8 cellular contexts compared by ENCODE assay signal in the genomic region with DNA sequence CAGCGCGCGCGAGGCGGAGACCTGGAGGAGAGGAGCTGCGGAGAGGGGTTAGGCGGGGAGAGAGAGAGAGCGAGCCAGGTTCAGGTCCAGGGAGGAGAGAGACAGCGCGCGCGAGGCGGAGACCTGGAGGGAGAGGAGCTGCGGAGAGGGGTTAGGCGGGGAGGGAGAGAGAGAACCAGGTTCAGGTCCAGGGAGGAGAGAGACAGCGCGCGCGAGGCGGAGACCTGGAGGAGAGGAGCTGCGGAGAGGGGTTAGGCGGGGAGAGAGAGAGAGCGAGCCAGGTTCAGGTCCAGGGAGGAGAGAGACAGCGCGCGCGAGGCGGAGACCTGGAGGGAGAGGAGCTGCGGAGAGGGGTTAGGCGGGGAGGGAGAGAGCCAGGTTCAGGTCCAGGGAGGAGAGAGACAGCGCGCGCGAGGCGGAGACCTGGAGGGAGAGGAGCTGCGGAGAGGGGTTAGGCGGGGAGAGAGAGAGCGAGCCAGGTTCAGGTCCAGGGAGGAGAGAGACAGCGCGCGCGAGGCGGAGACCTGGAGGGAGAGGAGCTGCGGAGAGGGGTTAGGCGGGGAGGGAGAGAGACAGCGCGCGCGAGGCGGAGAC. TPM values are rescaled to one million over a fixed set of nuclear protein-coding genes. Genes with fewer than 3 reads are reported as not detected.
DNase-seq lines count a peak whose midpoint lies in the region; ATAC-seq and TF ChIP-seq lines count a peak whose summit lies in the region.
"Not testable (repeated sequence)": the region's sequence is repeated elsewhere in the genome, so short reads cannot be mapped to it uniquely, and the experiment has no call there.

No MANE protein-coding gene starts in this region.

- H2AK5ac ChIP-seq in H9 (ENCODE audit: insufficient read length, low read length), result not testable (repeated sequence)

- POLR2A ChIA-PET in AG04449 (lab: Yijun Ruan, JAX), result interaction anchor here (1.0 kb wide), 1 partner anchor 429 kb away, joined by 3 read pairs; no protein-coding TSS in a partner anchor
- POLR2A ChIA-PET in PC-3 (lab: Charles Lee; ENCODE audit: unreplicated experiment), result interaction anchor here (0.5 kb wide), 1 partner anchor 140 kb away, joined by 9 read pairs; no protein-coding TSS in a partner anchor

- H3K23ac ChIP-seq in H9 (ENCODE audit: insufficient read length, low read depth, low read length), result not testable (repeated sequence)

- not testable (repeated sequence) for H3K9me3 Mint-ChIP-seq in H9; activated T-helper 1 cell treated with anti-CD3 and anti-CD28 coated beads, Interleukin-12 subunit alpha, Interleukin-12 subunit beta, Interleukin-2, Interleukin-4 antibody, amounts not matched to agents 30 ng/mL and 10 ng/mL and 1 ng/mL, durations not matched to agents 14 hours and 24 hours and 36 hours; natural killer cell

- H3K27ac ChIP-seq in H9 (ENCODE audit: insufficient read length, low read depth, low read length); PC-3 (ENCODE audit: low read length); colonic mucosa; hepatocyte; spleen: not testable (repeated sequence)

- BruUV-seq in PC-3 (replicated peaks; lab: Mats Ljungman, UMichigan), result not testable (repeated sequence)

- not testable (repeated sequence) for H3K4me1 ChIP-seq in H9 (ENCODE audit: insufficient read depth, low read length)
- H3K4me1 ChIP-seq in PC-3 (ENCODE audit: insufficient read depth, low read length) (peaks cover 32% of the 10 kb centered on the region), colonic mucosa (peaks cover 14% of the 10 kb centered on the region), hepatocyte (ENCODE audit: insufficient read depth) (peaks cover 20% of the 10 kb centered on the region), spleen (peaks cover 21 to 52% (median 40%) of the 10 kb centered on the region in 6 donors)

- TF ChIP-seq CTCF in AG04449 (IDR thresholded peaks at IDR 0.05; ENCODE audit: insufficient read depth, low read length, missing control alignments); H9 (conservative IDR thresholded peaks at IDR 0.05); PC-3 (conservative IDR thresholded peaks at IDR 0.05; ENCODE audit: low read depth, low read length); colonic mucosa (IDR thresholded peaks at IDR 0.05); hepatocyte (IDR thresholded peaks at IDR 0.05; ENCODE audit: poor library complexity); natural killer cell (IDR thresholded peaks at IDR 0.05); spleen (IDR thresholded peaks at IDR 0.05 in 8 of 11, conservative IDR thresholded peaks at IDR 0.05 in 3 of 11): not testable (repeated sequence)

- H3K4me2 ChIP-seq in H9 (ENCODE audit: insufficient read depth, insufficient read length, low read length) (peak overlapping the region; percentile 63), PC-3 (ENCODE audit: low read length) (peak overlapping the region; percentile 99), hepatocyte (peak overlapping the region; percentile 100)

- H3K79me1 ChIP-seq in H9 (ENCODE audit: insufficient read depth, low read depth, low read length, poor library complexity, severe bottlenecking), result not testable (repeated sequence)

- H2BK12ac ChIP-seq in H9 (ENCODE audit: insufficient read length, low read depth, low read length), result not testable (repeated sequence)

- H3K36me3 ChIP-seq in PC-3 (ENCODE audit: low read depth, low read length); colonic mucosa; hepatocyte (replicated peaks; ENCODE audit: insufficient read depth, low read depth): not testable (repeated sequence)
- H3K36me3 ChIP-seq in spleen, result peaks cover 0 to 19% (median 0%) of the 10 kb centered on the region in 6 donors

- DNase-seq in AG04449 (ENCODE audit: low read depth, low spot score); H9; PC-3; activated T-helper 1 cell treated with anti-CD3 and anti-CD28 coated beads, Interleukin-12 subunit alpha, Interleukin-12 subunit beta, Interleukin-2, Interleukin-4 antibody, amounts not matched to agents 30 ng/mL and 10 ng/mL and 1 ng/mL, durations not matched to agents 14 hours and 24 hours and 36 hours (ENCODE audit: low spot score); colonic mucosa; hepatocyte (ENCODE audit: low spot score); natural killer cell: not testable (repeated sequence)
- DNase-seq in spleen, result peak; percentile 40

- not testable (repeated sequence) for H3K36me3 Mint-ChIP-seq in H9 (ENCODE audit: insufficient read depth in 1 of 3, low read depth in 3 of 3); natural killer cell
- H3K36me3 Mint-ChIP-seq in activated T-helper 1 cell treated with anti-CD3 and anti-CD28 coated beads, Interleukin-12 subunit alpha, Interleukin-12 subunit beta, Interleukin-2, Interleukin-4 antibody, amounts not matched to agents 30 ng/mL and 10 ng/mL and 1 ng/mL, durations not matched to agents 14 hours and 24 hours and 36 hours (ENCODE audit: low read depth), result peaks cover 11% of the 10 kb centered on the region

- not testable (repeated sequence) for H4K8ac ChIP-seq in H9 (replicated peaks; ENCODE audit: insufficient read length, low read depth, low read length)

- not testable (repeated sequence) for H3K56ac ChIP-seq in H9 (ENCODE audit: insufficient read length, low read depth, low read length)

- intact Hi-C loops in PC-3 (cut with micrococcal nuclease), result loop anchor here (10.0 kb wide), 1 partner anchor 140 kb away; a partner anchor contains a TSS
- intact Hi-C loops in activated T-helper 1 cell treated with anti-CD3 and anti-CD28 coated beads, Interleukin-12 subunit alpha, Interleukin-12 subunit beta, Interleukin-2, Interleukin-4 antibody, amounts not matched to agents 30 ng/mL and 10 ng/mL and 1 ng/mL, durations not matched to agents 14 hours and 24 hours and 36 hours (cut with micrococcal nuclease), result loop anchor here (5.0 to 10.0 kb wide), 3 partner anchors 218 to 1320 kb away; a partner anchor contains a TSS
- intact Hi-C loops in colonic mucosa (cut with DNase I), result loop anchor here (10.0 kb wide), 1 partner anchor 140 kb away; a partner anchor contains a TSS
- intact Hi-C loops in natural killer cell (cut with micrococcal nuclease); spleen (cut with DNase I; ENCODE audit: low total_unique reads): not testable (repeated sequence)

- H4K20me1 ChIP-seq in H9 (ENCODE audit: control insufficient read depth, insufficient read depth, insufficient read length); PC-3 (ENCODE audit: low read length); hepatocyte (ENCODE audit: insufficient read depth, poor library complexity, severe bottlenecking): not testable (repeated sequence)

- CTCF ChIA-PET in AG04449 (lab: Yijun Ruan, JAX) (interaction anchor here (1.2 to 3.4 kb wide), 2 partner anchors 28 to 158 kb away, joined by 4 to 17 read pairs; no protein-coding TSS in a partner anchor), PC-3 (lab: Charles Lee) (interaction anchor here (1.1 kb wide), 1 partner anchor 27 kb away, joined by 9 read pairs; no protein-coding TSS in a partner anchor)

- not testable (repeated sequence) for ATAC-seq in PC-3, natural killer cell

- not testable (repeated sequence) for H3K9ac ChIP-seq in H9 (ENCODE audit: extremely low read depth, insufficient read length, low read length); colonic mucosa (ENCODE audit: low read depth in 2 of 2, low read length in 2 of 2)
- H3K9ac ChIP-seq in PC-3 (ENCODE audit: low read length), result peak overlapping the region; percentile 77

- H2AFZ ChIP-seq in H9 (ENCODE audit: low read length); hepatocyte: not testable (repeated sequence)
- H2AFZ ChIP-seq in PC-3 (ENCODE audit: low read length), result peak overlapping the region; percentile 68

- not testable (repeated sequence) for H2BK120ac ChIP-seq in H9 (ENCODE audit: low read depth, low read length, poor library complexity, severe bottlenecking)

- H3K4me1 Mint-ChIP-seq in H9 (peaks cover 7 to 11% of the 10 kb centered on the region in 2 experiments), natural killer cell (peaks cover 5 to 25% of the 10 kb centered on the region in 2 donors)
- H3K4me1 Mint-ChIP-seq in activated T-helper 1 cell treated with anti-CD3 and anti-CD28 coated beads, Interleukin-12 subunit alpha, Interleukin-12 subunit beta, Interleukin-2, Interleukin-4 antibody, amounts not matched to agents 30 ng/mL and 10 ng/mL and 1 ng/mL, durations not matched to agents 14 hours and 24 hours and 36 hours (ENCODE audit: low read depth), result not testable (repeated sequence)

- WGBS in H9 (ENCODE audit: extremely low coverage, insufficient read length, low lambda C conversion rate), result no CpG with 5 or more reads among the region's 50 CpGs
- WGBS in hepatocyte (ENCODE audit: low lambda C conversion rate, missing lambda C conversion rate), result no CpG with 5 or more reads among the region's 50 CpGs
- WGBS in spleen, 5 donors, result 0 to 4% (median 0%) methylated on average over 7 to 41 of the region's 50 CpGs

- H3K27ac Mint-ChIP-seq in H9; activated T-helper 1 cell treated with anti-CD3 and anti-CD28 coated beads, Interleukin-12 subunit alpha, Interleukin-12 subunit beta, Interleukin-2, Interleukin-4 antibody, amounts not matched to agents 30 ng/mL and 10 ng/mL and 1 ng/mL, durations not matched to agents 14 hours and 24 hours and 36 hours: not testable (repeated sequence)
- H3K27ac Mint-ChIP-seq in natural killer cell, result peak overlapping the region in 1 of 2 donors; percentile 77

- H3K27me3 ChIP-seq in H9 (ENCODE audit: insufficient read depth, low read length) (peaks cover 25% of the 10 kb centered on the region; the same call in 1 of the 2 replicates), colonic mucosa (peaks cover 38% of the 10 kb centered on the region), spleen (replicated peaks in 1 of 7) (peaks cover 0 to 57% (median 46%) of the 10 kb centered on the region in 7 donors)
- not testable (repeated sequence) for H3K27me3 ChIP-seq in PC-3 (ENCODE audit: low read length); hepatocyte

- not testable (repeated sequence) for H2BK20ac ChIP-seq in H9 (ENCODE audit: low read depth, low read length, poor library complexity, severe bottlenecking)

- not testable (repeated sequence) for H2BK5ac ChIP-seq in H9 (ENCODE audit: insufficient read length, low read length)

- TF ChIP-seq POLR2A in spleen (IDR thresholded peaks at IDR 0.05), result not testable (repeated sequence)

- H3K9me2 ChIP-seq in PC-3 (replicated peaks; ENCODE audit: low read length); hepatocyte (replicated peaks; ENCODE audit: insufficient read depth): not testable (repeated sequence)

- not testable (repeated sequence) for H4K91ac ChIP-seq in H9 (ENCODE audit: insufficient read length, low read depth, low read length)

- H3T11ph ChIP-seq in H9 (ENCODE audit: low read length), result not testable (repeated sequence)

- H3K4me3 ChIP-seq in AG04449 (ENCODE audit: low read depth, low read length) (peak overlapping the region; percentile 71), PC-3 (ENCODE audit: low read length) (peak overlapping the region; percentile 84), colonic mucosa (peak overlapping the region; percentile 62), spleen (peak overlapping the region in 6 of 8 donors; percentile 54 to 98 (median 87))
- not testable (repeated sequence) for H3K4me3 ChIP-seq in hepatocyte

- not testable (repeated sequence) for H2BK15ac ChIP-seq in H9 (ENCODE audit: low read depth, low read length)

- H3K23me2 ChIP-seq in H9 (ENCODE audit: insufficient read length, low read depth, low read length, poor library complexity, severe bottlenecking), result peaks cover 16% of the 10 kb centered on the region

- H4K5ac ChIP-seq in H9 (ENCODE audit: insufficient read length, low read depth, low read length), result not testable (repeated sequence)

- H3K4me3 Mint-ChIP-seq in H9 (peak overlapping the region; percentile 66 to 88), natural killer cell (peak overlapping the region; percentile 82)
- H3K4me3 Mint-ChIP-seq in activated T-helper 1 cell treated with anti-CD3 and anti-CD28 coated beads, Interleukin-12 subunit alpha, Interleukin-12 subunit beta, Interleukin-2, Interleukin-4 antibody, amounts not matched to agents 30 ng/mL and 10 ng/mL and 1 ng/mL, durations not matched to agents 14 hours and 24 hours and 36 hours, result peak overlapping the region; percentile 74

- H3K9me3 ChIP-seq in H9 (ENCODE audit: control insufficient read depth, low read depth, low read length); PC-3 (ENCODE audit: low read length); colonic mucosa; hepatocyte (ENCODE audit: low read depth); spleen: not testable (repeated sequence)

- H3K18ac ChIP-seq in H9 (ENCODE audit: insufficient read length, low read depth, low read length), result not testable (repeated sequence)

- H3K79me2 ChIP-seq in H9 (ENCODE audit: insufficient read depth, low read length), result not testable (repeated sequence)
- H3K79me2 ChIP-seq in PC-3 (ENCODE audit: low read length) (peaks cover 37% of the 10 kb centered on the region), hepatocyte (peaks cover 18% of the 10 kb centered on the region)

- H3K27me3 Mint-ChIP-seq in H9 (ENCODE audit: low read depth) (peaks cover 45% of the 10 kb centered on the region), natural killer cell (ENCODE audit: low read depth in 2 of 2) (peaks cover 0 to 15% of the 10 kb centered on the region in 2 donors)
- H3K27me3 Mint-ChIP-seq in activated T-helper 1 cell treated with anti-CD3 and anti-CD28 coated beads, Interleukin-12 subunit alpha, Interleukin-12 subunit beta, Interleukin-2, Interleukin-4 antibody, amounts not matched to agents 30 ng/mL and 10 ng/mL and 1 ng/mL, durations not matched to agents 14 hours and 24 hours and 36 hours (ENCODE audit: insufficient read depth), result not testable (repeated sequence)

- H3K4ac ChIP-seq in H9 (ENCODE audit: low read depth, low read length), result not testable (repeated sequence)

- H3F3A ChIP-seq in PC-3 (ENCODE audit: low read length, unreplicated experiment), result not testable (repeated sequence)

- not testable (repeated sequence) for H3K14ac ChIP-seq in H9 (ENCODE audit: insufficient read depth, low read length)

RNA-seq across cellular contexts. Expression of a gene that starts 31.4 kb away (rescaled TPM):
- 36.7 and 37.6 TPM in 2 replicates for total RNA-seq in H9 (2021)
- 31.3 and 42.1 TPM in 2 replicates for total RNA-seq in PC-3 (2014; rRNA removed)
- total RNA-seq in activated T-helper 1 cell treated with anti-CD3 and anti-CD28 coated beads, Interleukin-12 subunit alpha, Interleukin-12 subunit beta, Interleukin-2, Interleukin-4 antibody, amounts not matched to agents 30 ng/mL and 10 ng/mL and 1 ng/mL, durations not matched to agents 14 hours and 24 hours and 36 hours, result 59.6 and 62.0 TPM in 2 replicates
- total RNA-seq in colonic mucosa, result 10 to 100 TPM; 52.0 to 58.7 TPM
- 30.9 and 38.3 TPM in 2 replicates for total RNA-seq in hepatocyte
- polyA plus RNA-seq in hepatocyte, result 36.1 and 45.3 TPM in 2 replicates
- 10 to 100 TPM; 89.6 to 99.9 (median 96.3) TPM for total RNA-seq in natural killer cell
- 10 to 100 TPM; 61.5 to 87.0 (median 77.5) TPM for total RNA-seq in spleen
- polyA plus RNA-seq in spleen, result 10 to 100 TPM; 22.7 to 62.0 (median 57.8) TPM

RNA-seq across cellular contexts. Expression of a gene that starts 49.9 kb away (rescaled TPM):
- 0.75 and 0.85 TPM in 2 replicates for total RNA-seq in H9 (2021)
- 4.7 and 4.9 TPM in 2 replicates for total RNA-seq in PC-3 (2014; rRNA removed)
- total RNA-seq in activated T-helper 1 cell treated with anti-CD3 and anti-CD28 coated beads, Interleukin-12 subunit alpha, Interleukin-12 subunit beta, Interleukin-2, Interleukin-4 antibody, amounts not matched to agents 30 ng/mL and 10 ng/mL and 1 ng/mL, durations not matched to agents 14 hours and 24 hours and 36 hours, result 2.3 and 3.0 TPM in 2 replicates
- total RNA-seq in colonic mucosa, result 10 to 100 TPM; 70.0 to 78.8 TPM
- total RNA-seq in hepatocyte, result 6.7 and 7.4 TPM in 2 replicates
- polyA plus RNA-seq in hepatocyte, result 4.8 and 5.4 TPM in 2 replicates
- 1 to 10 TPM in 1 of 3 donors, under 1 TPM in 2; 0.61 to 1.1 (median 0.73) TPM for total RNA-seq in natural killer cell
- 1 to 10 TPM; 1.0 to 3.2 (median 1.3) TPM for total RNA-seq in spleen
- 1 to 10 TPM; 1.5 to 1.8 (median 1.5) TPM for polyA plus RNA-seq in spleen
